9 cellular contexts compared by ENCODE assay signal in the genomic region with DNA sequence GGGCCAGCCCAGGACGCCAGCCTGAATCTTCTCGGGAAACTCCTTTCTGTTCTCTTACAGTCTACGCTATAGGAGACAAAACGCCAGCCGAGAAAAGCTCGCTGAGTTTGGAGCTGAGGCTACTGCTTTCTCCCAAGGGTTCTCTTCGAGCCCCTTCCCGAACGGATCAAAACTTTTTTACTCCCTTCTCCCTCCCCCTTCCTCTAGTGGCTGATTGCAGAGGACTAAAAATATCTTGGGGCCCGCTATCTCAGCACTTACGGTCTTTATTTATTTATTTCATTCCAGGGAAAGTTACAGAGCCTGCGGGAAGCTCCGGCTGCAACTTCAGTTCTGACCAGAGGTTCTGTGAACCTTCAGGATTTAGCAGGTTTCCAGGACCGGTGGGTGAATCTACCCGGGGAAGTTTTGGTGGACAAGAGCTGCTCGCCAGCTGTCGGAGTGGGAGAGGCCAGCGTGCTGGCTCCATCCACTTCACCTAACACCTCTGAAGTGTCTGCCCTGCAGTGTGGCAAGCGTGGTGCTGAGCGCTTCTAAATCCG. TPM values are rescaled to one million over a fixed set of nuclear protein-coding genes. Genes with fewer than 3 reads are reported as not detected.
DNase-seq lines count a peak whose midpoint lies in the region; ATAC-seq and TF ChIP-seq lines count a peak whose summit lies in the region.
"Had no signal": no experiment of that assay in that cellular context is flagged by ENCODE, and none has a peak within 500 bp of the region (broad histone marks: within the 10 kb centered on the region; RNA-seq: fewer than 3 reads in every experiment).

No MANE protein-coding gene starts in this region.

- no peaks in the 10 kb centered on the region for H3K79me2 ChIP-seq in neural cell (replicated peaks; ENCODE audit: insufficient read depth, low read length)

- CTCF ChIA-PET in BJ (lab: Yijun Ruan, JAX), result interaction anchor here (1.4 to 6.0 kb wide), 8 partner anchors 10 to 226 kb away, joined by 4 to 55 read pairs (median 9); no protein-coding TSS in a partner anchor

- no peak for TF ChIP-seq EP300 in neural cell (conservative IDR thresholded peaks at IDR 0.05; ENCODE audit: poor library complexity, severe bottlenecking)

- no peaks in the 10 kb centered on the region for H3K9me2 ChIP-seq in neural cell (ENCODE audit: insufficient read depth, low read length)

- H4K20me1 ChIP-seq in neural cell (ENCODE audit: insufficient read depth), result no peaks in the 10 kb centered on the region

- H3K4me1 ChIP-seq in HAP-1, result peaks cover 8% of the 10 kb centered on the region

- TF ChIP-seq CTCF in BJ (IDR thresholded peaks at IDR 0.05; ENCODE audit: insufficient read depth, low read depth, low read length), result no peak
- no peak for TF ChIP-seq CTCF in neural cell (IDR thresholded peaks at IDR 0.05; ENCODE audit: poor library complexity, severe bottlenecking)

- no peak overlapping the region for H3K9ac ChIP-seq in neural cell (ENCODE audit: low read length)

- in situ Hi-C loops in HAP-1 (cut with MboI; ENCODE audit: low sequenced_read_pairs), result no loop called here

- no peak for DNase-seq in BJ (ENCODE audit: low read depth)
- DNase-seq in NCI-H526 (lab: John Stamatoyannopoulos, UW), result peak; percentile 37 to 60
- peak; percentile 83 for DNase-seq in fibroblast of peridontal ligament (ENCODE audit: extremely low read depth)
- DNase-seq in AML-193 (lab: John Stamatoyannopoulos, UW), result no peak
- no peak for DNase-seq in activated CD4-positive, alpha-beta T cell treated with anti-CD3 and anti-CD28 coated beads, Interleukin-2, amount 50 U/mL, for 4 hours
- no peak for DNase-seq in HAP-1 (ENCODE audit: low spot score in 2 of 2)

- no peaks in the 10 kb centered on the region for H3K27me3 ChIP-seq in BJ (ENCODE audit: control insufficient read depth, insufficient read depth, low read length)
- H3K27me3 ChIP-seq in neural cell (ENCODE audit: insufficient read depth, low read depth, low read length), result peaks cover 13% of the 10 kb centered on the region
- H3K27me3 ChIP-seq in HAP-1 (ENCODE audit: low read depth), result no peaks in the 10 kb centered on the region

- no peaks in the 10 kb centered on the region for H3F3A ChIP-seq in neural cell (ENCODE audit: insufficient read depth, low read length, poor library complexity, severe bottlenecking)

- H3K4me3 ChIP-seq in BJ (ENCODE audit: low read depth, low read length) (peak overlapping the region; percentile 80), neural cell (ENCODE audit: low read length) (peak overlapping the region; percentile 72), HAP-1 (no peak overlapping the region)

- ATAC-seq in GM21423 (IDR thresholded peaks at IDR 0.05; ENCODE audit: unreplicated experiment), result no peak

- POLR2A ChIA-PET in BJ (lab: Charles Lee), result interaction anchor here (0.6 kb wide), 1 partner anchor 94 kb away, joined by 3 read pairs; no protein-coding TSS in a partner anchor

- H3K4me2 ChIP-seq in neural cell (ENCODE audit: low read length), result peak overlapping the region; percentile 59

- H3K36me3 ChIP-seq in BJ (ENCODE audit: control insufficient read depth, insufficient read depth, low read length) (no peaks in the 10 kb centered on the region), neural cell (ENCODE audit: insufficient read depth, low read length) (no peaks in the 10 kb centered on the region), HAP-1 (replicated peaks) (no peaks in the 10 kb centered on the region)
- H3K36me3 ChIP-seq: neutrophil had no signal

- H3K9me3 ChIP-seq in neural cell (ENCODE audit: low read length), result no peaks in the 10 kb centered on the region
- H3K9me3 ChIP-seq in HAP-1, result 0 out of 2 replicates have a peak, but pooled peaks cover 3% of the 10 kb centered on the region
- H3K9me3 ChIP-seq: neutrophil had no signal

- no peak overlapping the region for H3K27ac ChIP-seq in neural cell (ENCODE audit: low read length)
- H3K27ac ChIP-seq: neutrophil had no signal

- H2AFZ ChIP-seq in neural cell (ENCODE audit: low read depth, low read length), result peak overlapping the region; percentile 19

- no peak for TF ChIP-seq RAD21 in neural cell (conservative IDR thresholded peaks at IDR 0.05)

TF ChIP-seq in neural cell, 6 proteins besides CTCF, POLR2A, EP300 and RAD21:
- TF ChIP-seq EZH2 (IDR thresholded peaks at IDR 0.05; ENCODE audit: borderline replicate concordance, insufficient read depth, low read length, poor library complexity, severe bottlenecking) (no peak), TAF1 (IDR thresholded peaks at IDR 0.05; ENCODE audit: low read depth) (no peak), SMC3 (conservative IDR thresholded peaks at IDR 0.05; ENCODE audit: poor library complexity) (no peak)

RNA-seq across cellular contexts. Expression of gene PDZRN3, which starts 0.5 kb away (rescaled TPM):
- polyA plus RNA-seq in BJ (2011; rRNA removed), result 4.9 and 5.1 TPM in 2 replicates
- polyA minus RNA-seq in BJ (2011; rRNA and poly(A)+ RNA removed), result 14.1 and 16.4 TPM in 2 replicates
- polyA plus RNA-seq in neural cell, result 1.1 and 2.2 TPM in 2 replicates
- polyA minus RNA-seq in neural cell, result 2.2 and 2.7 TPM in 2 replicates

Comparison
In these comparisons a context has a peak if more than half of its experiments do, and no peak if none do; other contexts are left out.
1. DNase-seq: peak in NCI-H526 (2 of 2) and fibroblast of peridontal ligament (single experiment); none in BJ (single experiment), AML-193 (0 of 2), activated CD4-positive, alpha-beta T cell treated with anti-CD3 and anti-CD28 coated beads, Interleukin-2, amount 50 U/mL, for 4 hours (0 of 2) and HAP-1 (0 of 2).